In the genomic region with DNA sequence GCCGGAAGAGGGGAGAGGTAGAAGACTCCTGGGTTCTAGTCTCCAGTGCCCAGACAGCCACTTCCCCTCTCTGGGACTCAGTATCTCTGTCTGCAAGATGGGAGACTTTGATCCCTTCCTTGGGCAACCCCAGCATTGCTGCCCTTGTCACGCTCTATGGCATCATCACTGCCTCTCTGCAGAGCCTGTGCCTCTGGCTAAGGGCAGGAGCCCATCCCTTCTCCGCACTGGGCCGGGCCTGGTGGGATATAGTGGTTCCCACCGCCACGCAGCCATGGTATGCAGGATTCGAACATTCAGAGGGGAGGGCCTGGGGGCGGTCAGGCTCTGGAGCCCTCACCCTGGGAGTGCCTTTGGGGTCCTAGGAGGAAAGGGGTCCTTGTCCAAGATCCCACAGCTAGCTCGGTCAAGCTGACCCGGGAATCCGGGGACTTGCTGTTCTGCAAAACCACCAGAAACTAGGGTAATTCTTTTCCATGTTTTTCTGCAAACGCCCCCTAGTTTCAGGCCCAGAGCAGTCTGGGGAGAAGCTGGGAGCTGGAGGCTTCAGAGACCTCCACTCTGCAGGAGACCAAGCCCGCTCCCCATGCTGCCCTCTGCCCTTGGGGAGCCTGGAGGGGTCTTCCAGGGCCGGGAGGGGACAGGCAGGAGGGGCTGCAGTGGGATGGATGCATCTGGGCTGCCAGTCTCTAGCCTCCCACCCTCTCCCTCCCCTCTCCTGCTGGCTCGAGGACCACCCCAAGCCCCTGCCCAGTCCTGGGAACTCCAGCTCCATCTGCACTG, we compare ENCODE assay signal across 1 cellular context.
TF ChIP-seq lines count a peak whose summit lies in the region.

No MANE protein-coding gene starts in this region.

TF ChIP-seq in GM23338, 12 proteins besides CTCF, POLR2A, EP300 and RAD21 (continued from another document):
- TF ChIP-seq, protein P1, sequence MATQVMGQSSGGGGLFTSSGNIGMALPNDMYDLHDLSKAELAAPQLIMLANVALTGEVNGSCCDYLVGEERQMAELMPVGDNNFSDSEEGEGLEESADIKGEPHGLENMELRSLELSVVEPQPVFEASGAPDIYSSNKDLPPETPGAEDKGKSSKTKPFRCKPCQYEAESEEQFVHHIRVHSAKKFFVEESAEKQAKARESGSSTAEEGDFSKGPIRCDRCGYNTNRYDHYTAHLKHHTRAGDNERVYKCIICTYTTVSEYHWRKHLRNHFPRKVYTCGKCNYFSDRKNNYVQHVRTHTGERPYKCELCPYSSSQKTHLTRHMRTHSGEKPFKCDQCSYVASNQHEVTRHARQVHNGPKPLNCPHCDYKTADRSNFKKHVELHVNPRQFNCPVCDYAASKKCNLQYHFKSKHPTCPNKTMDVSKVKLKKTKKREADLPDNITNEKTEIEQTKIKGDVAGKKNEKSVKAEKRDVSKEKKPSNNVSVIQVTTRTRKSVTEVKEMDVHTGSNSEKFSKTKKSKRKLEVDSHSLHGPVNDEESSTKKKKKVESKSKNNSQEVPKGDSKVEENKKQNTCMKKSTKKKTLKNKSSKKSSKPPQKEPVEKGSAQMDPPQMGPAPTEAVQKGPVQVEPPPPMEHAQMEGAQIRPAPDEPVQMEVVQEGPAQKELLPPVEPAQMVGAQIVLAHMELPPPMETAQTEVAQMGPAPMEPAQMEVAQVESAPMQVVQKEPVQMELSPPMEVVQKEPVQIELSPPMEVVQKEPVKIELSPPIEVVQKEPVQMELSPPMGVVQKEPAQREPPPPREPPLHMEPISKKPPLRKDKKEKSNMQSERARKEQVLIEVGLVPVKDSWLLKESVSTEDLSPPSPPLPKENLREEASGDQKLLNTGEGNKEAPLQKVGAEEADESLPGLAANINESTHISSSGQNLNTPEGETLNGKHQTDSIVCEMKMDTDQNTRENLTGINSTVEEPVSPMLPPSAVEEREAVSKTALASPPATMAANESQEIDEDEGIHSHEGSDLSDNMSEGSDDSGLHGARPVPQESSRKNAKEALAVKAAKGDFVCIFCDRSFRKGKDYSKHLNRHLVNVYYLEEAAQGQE (IDR thresholded peaks at IDR 0.05; ENCODE audit: unreplicated experiment) = no peak
- TF ChIP-seq EZH2phosphoT487 (IDR thresholded peaks at IDR 0.05; ENCODE audit: unreplicated experiment) = no peak
- no peak for TF ChIP-seq POLR2AphosphoS5 (IDR thresholded peaks at IDR 0.05; ENCODE audit: low read depth)
- TF ChIP-seq STAT1 (IDR thresholded peaks at IDR 0.05; ENCODE audit: unreplicated experiment) = no peak
- TF ChIP-seq NANOG (IDR thresholded peaks at IDR 0.05; ENCODE audit: borderline replicate concordance) = no peak
- TF ChIP-seq, protein P2, sequence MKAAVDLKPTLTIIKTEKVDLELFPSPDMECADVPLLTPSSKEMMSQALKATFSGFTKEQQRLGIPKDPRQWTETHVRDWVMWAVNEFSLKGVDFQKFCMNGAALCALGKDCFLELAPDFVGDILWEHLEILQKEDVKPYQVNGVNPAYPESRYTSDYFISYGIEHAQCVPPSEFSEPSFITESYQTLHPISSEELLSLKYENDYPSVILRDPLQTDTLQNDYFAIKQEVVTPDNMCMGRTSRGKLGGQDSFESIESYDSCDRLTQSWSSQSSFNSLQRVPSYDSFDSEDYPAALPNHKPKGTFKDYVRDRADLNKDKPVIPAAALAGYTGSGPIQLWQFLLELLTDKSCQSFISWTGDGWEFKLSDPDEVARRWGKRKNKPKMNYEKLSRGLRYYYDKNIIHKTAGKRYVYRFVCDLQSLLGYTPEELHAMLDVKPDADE (IDR thresholded peaks at IDR 0.05) = no peak
